Comparison of ENCODE assay signal across 22 cellular contexts in genomic region chr7:29315302-29316270, GRCh38.
"Had no signal": no experiment of that assay in that cellular context is flagged by ENCODE, and none has a peak within 500 bp of the region (broad histone marks: within the 10 kb centered on the region; RNA-seq: fewer than 3 reads in every experiment).

No MANE protein-coding gene starts in this region.

- H3K27ac ChIP-seq: brain microvascular endothelial cell, cardiac muscle cell, Peyer's patch, RWPE1, SJCRH30 had no signal

- ATAC-seq: activated CD4-positive, CD25-positive, alpha-beta regulatory T cell treated with anti-CD3 and anti-CD28 coated beads, Interleukin-2, amount 50 U/mL, for 24 hours; activated CD8-positive, alpha-beta T cell treated with anti-CD3 and anti-CD28 coated beads, Interleukin-2, amount 10 ng/mL, durations not matched to agents 7 days and 5 days had no signal

- DNase-seq: activated CD4-positive, alpha-beta T cell treated with anti-CD3 and anti-CD28 coated beads for 4 hours; activated CD8-positive, alpha-beta memory T cell treated with anti-CD3 and anti-CD28 coated beads, Interleukin-2, amount 50 U/mL, for 48 hours; activated CD8-positive, alpha-beta T cell treated with anti-CD3 and anti-CD28 coated beads, Interleukin-2, amount 10 ng/mL, durations not matched to agents 7 days and 5 days; activated effector memory CD4-positive, alpha-beta T cell treated with Interleukin-2 at 50 U/mL for 16 hours; activated naive CD4-positive, alpha-beta T cell; activated T-cell treated with anti-CD3 and anti-CD28 coated beads, Interleukin-2, amount 50 U/mL, for 1 hour; amniotic stem cell; brain microvascular endothelial cell; cerebellar nuclear complex; MM.1S; NCI-H146; NCI-H187 treated with DMSO at 0.1 percent for 48 hours; NCI-H2171; NCI-H2227 treated with DMSO at 0.1 percent for 48 hours; NCI-H510A; NCI-H526 treated with DMSO at 0.1 percent for 48 hours; Peyer's patch; Right ventricle myocardium superior; SJCRH30 had no signal
